In genomic region chr10:79048639-79049550, GRCh38 we compare ENCODE assay signal across 10 cellular contexts. TPM values are rescaled to one million over a fixed set of nuclear protein-coding genes. Genes with fewer than 3 reads are reported as not detected.
DNase-seq lines count a peak whose midpoint lies in the region; ATAC-seq, FAIRE-seq and TF ChIP-seq lines count a peak whose summit lies in the region.
"Had no signal": no experiment of that assay in that cellular context is flagged by ENCODE, and none has a peak within 500 bp of the region (broad histone marks: within the 10 kb centered on the region; RNA-seq: fewer than 3 reads in every experiment).

No MANE protein-coding gene starts in this region.

- ATAC-seq in left lobe of liver (no peak), HG02885 (IDR thresholded peaks at IDR 0.05; ENCODE audit: poor library complexity, unreplicated experiment) (no peak)
- ATAC-seq in stimulated activated effector memory CD8-positive, alpha-beta T cell treated with anti-CD3 and anti-CD28 coated beads, Interleukin-12 subunit alpha, Interleukin-12 subunit beta, amount 100 ng/mL, for 72 hours: no peak
- ATAC-seq: foreskin keratinocyte had no signal

- H4K20me1 ChIP-seq in DOHH2 (ENCODE audit: control insufficient read depth, insufficient read depth, low read depth, low read length): no peaks in the 10 kb centered on the region

- H3K4me1 ChIP-seq in DOHH2 (ENCODE audit: control insufficient read depth, low read length): peaks cover 7% of the 10 kb centered on the region
- H3K4me1 ChIP-seq: foreskin keratinocyte had no signal

- H3K27ac ChIP-seq in DOHH2 (ENCODE audit: low read depth, low read length) (no peak overlapping the region), VCaP (peak overlapping the region; percentile 68)
- H3K27ac ChIP-seq: foreskin keratinocyte had no signal

- peaks cover 33% of the 10 kb centered on the region for H3K4me1 Mint-ChIP-seq in stimulated activated effector memory CD8-positive, alpha-beta T cell treated with anti-CD3 and anti-CD28 coated beads, Interleukin-12 subunit alpha, Interleukin-12 subunit beta, amount 100 ng/mL, for 72 hours

- no peaks in the 10 kb centered on the region for H3K9me2 ChIP-seq in DOHH2 (replicated peaks; ENCODE audit: control insufficient read depth, low read length)

- no peaks in the 10 kb centered on the region for H3K9me3 ChIP-seq in DOHH2 (ENCODE audit: control insufficient read depth, insufficient read depth, low read length)

- TF ChIP-seq CTCF in DOHH2 (IDR thresholded peaks at IDR 0.05; ENCODE audit: low read depth, low read length, poor library complexity, severe bottlenecking) (no peak), VCaP (conservative IDR thresholded peaks at IDR 0.05) (no peak)

- H3K9me3 Mint-ChIP-seq in stimulated activated effector memory CD8-positive, alpha-beta T cell treated with anti-CD3 and anti-CD28 coated beads, Interleukin-12 subunit alpha, Interleukin-12 subunit beta, amount 100 ng/mL, for 72 hours: no peaks in the 10 kb centered on the region

- H3K36me3 ChIP-seq in DOHH2 (ENCODE audit: control insufficient read depth, low read length): no peaks in the 10 kb centered on the region

- no peak overlapping the region for H3K4me3 ChIP-seq in DOHH2 (ENCODE audit: low read length)

- H3K4me2 ChIP-seq in DOHH2 (ENCODE audit: low read length): 0 out of 2 replicates have a peak overlapping the region, but pooled peaks have one; percentile 8

- H3K4me3 Mint-ChIP-seq in stimulated activated effector memory CD8-positive, alpha-beta T cell treated with anti-CD3 and anti-CD28 coated beads, Interleukin-12 subunit alpha, Interleukin-12 subunit beta, amount 100 ng/mL, for 72 hours: peak overlapping the region; percentile 63

- H3K27me3 ChIP-seq in DOHH2 (ENCODE audit: control insufficient read depth, low read length): peaks cover 23% of the 10 kb centered on the region

- H3K79me2 ChIP-seq in DOHH2 (ENCODE audit: control insufficient read depth, low read length): no peaks in the 10 kb centered on the region

- no peaks in the 10 kb centered on the region for H3K36me3 Mint-ChIP-seq in stimulated activated effector memory CD8-positive, alpha-beta T cell treated with anti-CD3 and anti-CD28 coated beads, Interleukin-12 subunit alpha, Interleukin-12 subunit beta, amount 100 ng/mL, for 72 hours

- no peaks in the 10 kb centered on the region for H3F3A ChIP-seq in DOHH2 (ENCODE audit: control insufficient read depth, insufficient read depth)

- no peak for FAIRE-seq in frontal cortex (lab: Jason Lieb, UNC)

- peak overlapping the region; percentile 96 for H3K27ac Mint-ChIP-seq in stimulated activated effector memory CD8-positive, alpha-beta T cell treated with anti-CD3 and anti-CD28 coated beads, Interleukin-12 subunit alpha, Interleukin-12 subunit beta, amount 100 ng/mL, for 72 hours

- DNase-seq in left lobe of liver (ENCODE audit: low spot score): peak; percentile 42
- no peak for DNase-seq in stimulated activated effector memory CD8-positive, alpha-beta T cell treated with anti-CD3 and anti-CD28 coated beads, Interleukin-12 subunit alpha, Interleukin-12 subunit beta, amount 100 ng/mL, for 72 hours (ENCODE audit: low spot score in 2 of 2)
- no peak for DNase-seq in NCI-H82 (lab: John Stamatoyannopoulos, UW)
- DNase-seq in frontal cortex (ENCODE audit: low spot score in 2 of 2): no peak
- DNase-seq: foreskin keratinocyte, NCI-H1092, NCI-H748 treated with DMSO at 0.1 percent for 48 hours had no signal

RNA-seq across cellular contexts. Expression of gene ZMIZ1, which starts 19.9 kb away (rescaled TPM):
- total RNA-seq in left lobe of liver (15.0 TPM), frontal cortex (19.6 TPM)
